Comparison of ENCODE assay signal across 23 cellular contexts in the genomic region with DNA sequence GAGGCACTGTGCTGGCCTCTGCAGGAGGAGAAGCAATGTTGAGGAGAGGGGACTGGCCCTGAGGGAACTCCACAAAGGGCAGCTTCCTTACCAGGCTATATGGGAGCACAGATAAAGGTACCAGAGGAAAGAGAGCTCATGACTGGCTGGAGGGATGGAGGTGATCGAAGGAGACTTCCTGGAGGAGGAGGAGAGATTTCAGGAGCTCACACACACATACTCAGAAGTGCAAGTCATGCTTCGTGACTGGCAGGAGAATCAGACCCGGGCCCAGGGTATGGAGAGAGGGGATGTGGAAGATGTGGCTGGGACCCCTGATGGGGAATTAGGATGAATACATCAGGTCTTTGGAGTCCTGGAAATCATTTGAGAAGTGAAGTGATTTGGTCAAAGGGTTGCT.
"Had no signal": no experiment of that assay in that cellular context is flagged by ENCODE, and none has a peak within 500 bp of the region (broad histone marks: within the 10 kb centered on the region; RNA-seq: fewer than 3 reads in every experiment).

No MANE protein-coding gene starts in this region.

- H3K27ac ChIP-seq: HL-60, KMS-11, SJSA1, SK-N-MC had no signal

- H3K4me1 ChIP-seq: SJSA1 had no signal

- H3K4me2 ChIP-seq: KMS-11 had no signal

- FAIRE-seq: HTR-8/SVneo, RCC 7860 had no signal

- DNase-seq: Kasumi-1, MM.1S, NCI-H1092 treated with DMSO at 0.1 percent for 48 hours, NCI-H1436, NCI-H187, NCI-H2029, NCI-H2081 treated with DMSO at 0.1 percent for 48 hours, NCI-H2171, NCI-H226, NCI-H446, NCI-H510A, NCI-H524 treated with DMSO at 0.1 percent for 48 hours, NCI-H69, NCI-H774, Right ventricle myocardium superior, RPMI8226, SIG-M5 had no signal

- H3K4me3 ChIP-seq: SJSA1, SK-N-MC had no signal

- H3K36me3 ChIP-seq: SJSA1 had no signal

- H3K9ac ChIP-seq: KMS-11 had no signal

- H3K27me3 ChIP-seq: SJSA1 had no signal

- H3K9me3 ChIP-seq: SJSA1 had no signal
